Comparison of ENCODE assay signal across 7 cellular contexts in genomic region chr15:75532413-75533250, GRCh38. TPM values are rescaled to one million over a fixed set of nuclear protein-coding genes. Genes with fewer than 3 reads are reported as not detected.
DNase-seq lines count a peak whose midpoint lies in the region; ATAC-seq, FAIRE-seq and TF ChIP-seq lines count a peak whose summit lies in the region.

No MANE protein-coding gene starts in this region.

- BruUV-seq in PC-9 (replicated peaks; lab: Mats Ljungman, UMichigan): no TSS peak
- BruUV-seq in endothelial cell of umbilical vein (replicated peaks; lab: Mats Ljungman, UMichigan): no TSS peak

- H4K20me1 ChIP-seq in PC-9 (ENCODE audit: insufficient read depth): peaks cover 8% of the 10 kb centered on the region; the same call in 1 of the 2 replicates
- peaks cover 9% of the 10 kb centered on the region for H4K20me1 ChIP-seq in endothelial cell of umbilical vein (replicated peaks; ENCODE audit: control insufficient read depth, extremely low read depth, insufficient read depth, low read length)

- H3K9ac ChIP-seq in endothelial cell of umbilical vein (replicated peaks; ENCODE audit: extremely low read depth, insufficient read depth, low read length): no peak overlapping the region

- dilution Hi-C loops in endothelial cell of umbilical vein (cut with MboI; ENCODE audit: extremely low pct_ligation_motif_present, low sequenced_read_pairs): no loop called here

- H3K79me2 ChIP-seq in PC-9 (ENCODE audit: low read depth) (peaks cover 41% of the 10 kb centered on the region), endothelial cell of umbilical vein (ENCODE audit: control insufficient read depth, insufficient read depth, low read length) (peaks cover 33% of the 10 kb centered on the region)

- TF ChIP-seq CTCF in GM12873 (IDR thresholded peaks at IDR 0.05; ENCODE audit: insufficient read depth, low read depth, low read length, missing control alignments): peak; percentile 44
- TF ChIP-seq CTCF in PC-9 (conservative IDR thresholded peaks at IDR 0.05): peak; percentile 66
- TF ChIP-seq CTCF in endothelial cell of umbilical vein (IDR thresholded peaks at IDR 0.05; ENCODE audit: extremely low read depth in 1 of 2, insufficient read depth in 1 of 2, low read depth in 1 of 2, low read length in 2 of 2): peak; percentile 6 to 26

- POLR2A ChIA-PET in PC-9 (lab: Charles Lee; ENCODE audit: unreplicated experiment): interaction anchor here (0.7 kb wide), 3 partner anchors 47 to 176 kb away, joined by 7 to 26 read pairs (median 7); partner anchors contain the start of genes PTPN9 and SIN3A
- POLR2A ChIA-PET in endothelial cell of umbilical vein (lab: Charles Lee): interaction anchor here (0.6 to 0.7 kb wide), 2 partner anchors 101 to 109 kb away, joined by 3 to 5 read pairs; no protein-coding TSS in a partner anchor

- CTCF ChIA-PET in PC-9 (lab: Charles Lee): interaction anchor here (0.6 to 1.2 kb wide), 5 partner anchors 38 to 1413 kb away, joined by 3 to 4 read pairs (median 3); partner anchors contain the start of gene SIN3A
- CTCF ChIA-PET in endothelial cell of umbilical vein (lab: Charles Lee): interaction anchor here (0.6 to 2.3 kb wide), 14 partner anchors 10 to 154 kb away, joined by 3 to 13 read pairs (median 4); partner anchors contain the start of gene PTPN9

- no peaks in the 10 kb centered on the region for H3K9me3 ChIP-seq in PC-9 (ENCODE audit: insufficient read depth, low read depth)
- no peaks in the 10 kb centered on the region for H3K9me3 ChIP-seq in endothelial cell of umbilical vein (replicated peaks; ENCODE audit: control insufficient read depth, insufficient read depth, low read length)

- H3K4me1 ChIP-seq in PC-9 (replicated peaks; ENCODE audit: insufficient read depth) (peaks cover 32% of the 10 kb centered on the region), endothelial cell of umbilical vein (ENCODE audit: control insufficient read depth, extremely low read depth, insufficient read depth, low read length) (peaks cover 24% of the 10 kb centered on the region)

- intact Hi-C loops in PC-9 (cut with micrococcal nuclease; ENCODE audit: unreplicated experiment) (no loop called here), endothelial cell of umbilical vein (cut with micrococcal nuclease) (loop anchor here (2.0 kb wide), 2 partner anchors 46 to 78 kb away; partner anchors contain the start of gene PTPN9)

- no peak for ATAC-seq in HG02642 (IDR thresholded peaks at IDR 0.05; ENCODE audit: poor library complexity, unreplicated experiment)

- H3K4me3 ChIP-seq in PC-9 (peak overlapping the region; percentile 2; the same call in 1 of the 2 replicates), endothelial cell of umbilical vein (replicated peaks in 1 of 3; ENCODE audit: insufficient read depth in 1 of 3, low read depth in 1 of 3, low read length in 3 of 3) (no peak overlapping the region)

- DNase-seq in PC-9 (peak; percentile 36 to 87), endothelial cell of umbilical vein (ENCODE audit: low read depth, low spot score) (peak; percentile 91), midbrain (lab: John Stamatoyannopoulos, UW) (peak; percentile 29)
- no peak for DNase-seq in stimulated activated CD4-positive, alpha-beta T cell treated with anti-CD3 and anti-CD28 coated beads, Interleukin-2, amount 100 ng/mL, for 24 hours
- no peak for DNase-seq in activated CD4-positive, alpha-beta T cell treated with anti-CD3 and anti-CD28 coated beads, Interleukin-2, amount 50 U/mL, for 1 hour

- H3K27me3 ChIP-seq in PC-9 (ENCODE audit: insufficient read depth, low read depth) (no peaks in the 10 kb centered on the region), endothelial cell of umbilical vein (ENCODE audit: control insufficient read depth in 2 of 2, insufficient read depth in 2 of 2, low read length in 2 of 2) (no peaks in the 10 kb centered on the region)

- FAIRE-seq in endothelial cell of umbilical vein (lab: Jason Lieb, UNC): peak; percentile 76

- H3K36me3 ChIP-seq in PC-9 (ENCODE audit: low read depth) (no peaks in the 10 kb centered on the region), endothelial cell of umbilical vein (ENCODE audit: control insufficient read depth in 2 of 2, extremely low read depth in 1 of 2, insufficient read depth in 2 of 2, low read length in 2 of 2) (no peaks in the 10 kb centered on the region)

- H3K4me2 ChIP-seq in PC-9: peak overlapping the region; percentile 53
- H3K4me2 ChIP-seq in endothelial cell of umbilical vein (ENCODE audit: insufficient read depth, low read length): peak overlapping the region; percentile 68

- H2AFZ ChIP-seq in PC-9 (no peak overlapping the region), endothelial cell of umbilical vein (ENCODE audit: low read depth, low read length) (no peak overlapping the region)

- no peaks in the 10 kb centered on the region for H3K9me2 ChIP-seq in PC-9 (ENCODE audit: insufficient read depth)

- H3F3A ChIP-seq in PC-9 (ENCODE audit: insufficient read depth, low read depth): peaks cover 53% of the 10 kb centered on the region

- no peaks in the 10 kb centered on the region for H3K9me1 ChIP-seq in endothelial cell of umbilical vein (replicated peaks; ENCODE audit: control insufficient read depth, extremely low read depth, insufficient read depth, low read length)

- H3K27ac ChIP-seq in PC-9 (peak overlapping the region; percentile 68), endothelial cell of umbilical vein (ENCODE audit: insufficient read depth, low read depth, low read length) (peak overlapping the region; percentile 27)

- TF ChIP-seq POLR2A in endothelial cell of umbilical vein (IDR thresholded peaks at IDR 0.05; ENCODE audit: low read depth, low read length): no peak

TF ChIP-seq in endothelial cell of umbilical vein, 7 proteins besides CTCF, POLR2A, EP300 and RAD21:
- TF ChIP-seq EZH2 (IDR thresholded peaks at IDR 0.05; ENCODE audit: borderline replicate concordance, low read depth, low read length, severe bottlenecking) (no peak), POLR2AphosphoS5 (IDR thresholded peaks at IDR 0.05; ENCODE audit: insufficient read depth, low read depth, low read length) (peak; percentile 74), FOS (IDR thresholded peaks at IDR 0.05; ENCODE audit: borderline replicate concordance, insufficient read depth, low read length) (peak; percentile 42), JUN (IDR thresholded peaks at IDR 0.05; ENCODE audit: borderline replicate concordance, insufficient read depth, insufficient read length, low read depth) (peak; percentile 34)

RNA-seq across cellular contexts. Expression of gene PTPN9, which starts 46.5 kb away (rescaled TPM):
- total RNA-seq in PC-9 (2021) (22.4 and 24.1 TPM in 2 replicates), endothelial cell of umbilical vein (31.4 and 32.0 TPM in 2 replicates)
- 37.2 and 43.7 TPM in 2 replicates for polyA plus RNA-seq in endothelial cell of umbilical vein
- 34.2 and 46.6 TPM in 2 replicates for polyA plus RNA-seq in endothelial cell of umbilical vein (2011; cell fraction: cytosol; rRNA removed)
- polyA plus RNA-seq in endothelial cell of umbilical vein (2011; cell fraction: nucleus; rRNA removed): 25.3 and 28.5 TPM in 2 replicates
- 19.7 and 24.0 TPM in 2 replicates for polyA plus RNA-seq in endothelial cell of umbilical vein (2012)
- polyA minus RNA-seq in endothelial cell of umbilical vein: 55.3 and 73.9 TPM in 2 replicates
- 24.4 TPM for polyA minus RNA-seq in endothelial cell of umbilical vein (2011; cell fraction: cytosol; rRNA and poly(A)+ RNA removed)
- polyA minus RNA-seq in endothelial cell of umbilical vein (2011; cell fraction: nucleus; rRNA and poly(A)+ RNA removed): 16.5 and 28.5 TPM in 2 replicates

Comparison
In these comparisons a context has a peak if more than half of its experiments do, and no peak if none do; other contexts are left out.
1. CTCF ChIP-seq: peak in every context shown above with its lines; median percentile 66 in PC-9; 44 in GM12873; 16 in endothelial cell of umbilical vein.
2. DNase-seq: peak in PC-9 (2 of 2), endothelial cell of umbilical vein (single experiment) and midbrain (single experiment); none in stimulated activated CD4-positive, alpha-beta T cell treated with anti-CD3 and anti-CD28 coated beads, Interleukin-2, amount 100 ng/mL, for 24 hours (0 of 2) and activated CD4-positive, alpha-beta T cell treated with anti-CD3 and anti-CD28 coated beads, Interleukin-2, amount 50 U/mL, for 1 hour (single experiment).